In genomic region chr3:46722443-46722842, GRCh38 we compare ENCODE assay signal across 33 cellular contexts. TPM values are rescaled to one million over a fixed set of nuclear protein-coding genes. Genes with fewer than 3 reads are reported as not detected.
"Had no signal": no experiment of that assay in that cellular context is flagged by ENCODE, and none has a peak within 500 bp of the region (broad histone marks: within the 10 kb centered on the region; RNA-seq: fewer than 3 reads in every experiment).

No MANE protein-coding gene starts in this region.

- H3K36me3 ChIP-seq: MG63 had no signal

- H3K4me3 ChIP-seq: MG63 had no signal

- H3K9me3 ChIP-seq: MG63 had no signal

- H3K4me2 ChIP-seq: KMS-11 had no signal

- DNase-seq: Karpas-422, Kasumi-1, KBM-7, KG1, MG63, MM.1S, MV-4-11, NCI-H1048, NCI-H1092, NCI-H1092 treated with DMSO at 0.1 percent for 48 hours, NCI-H1105, NCI-H1436, NCI-H1436 treated with DMSO at 0.1 percent for 48 hours, NCI-H1694, NCI-H1694 treated with DMSO at 0.1 percent for 48 hours, NCI-H187, NCI-H187 treated with DMSO at 0.1 percent for 48 hours, NCI-H1930, NCI-H2029, NCI-H2029 treated with DMSO at 0.1 percent for 48 hours, NCI-H2081, NCI-H2081 treated with DMSO at 0.1 percent for 48 hours, NCI-H2107, NCI-H2171, NCI-H2171 treated with DMSO at 0.1 percent for 48 hours, NCI-H226, NCI-H345, NCI-H446, NCI-H446 treated with DMSO at 0.1 percent for 48 hours had no signal

- H3K27me3 ChIP-seq: MG63 had no signal

- H3K27ac ChIP-seq: KMS-11 had no signal

RNA-seq across cellular contexts. Expression of gene PRSS50, which starts 4.8 kb away (rescaled TPM):
- total RNA-seq: LHCN-M2, M059J, MCF 10A had no signal

RNA-seq across cellular contexts. Expression of gene TMIE, which starts 21.3 kb away (rescaled TPM):
- total RNA-seq: LHCN-M2 had no signal
